ENCODE assay signal across 8 cellular contexts in genomic region chr22:41022470-41023298, GRCh38.
A peak's percentile ranks its signal among the peaks of the same experiment; 100 is the strongest.
DNase-seq lines count a peak whose midpoint lies in the region; ATAC-seq and TF ChIP-seq lines count a peak whose summit lies in the region.

No MANE protein-coding gene starts in this region.

- peaks cover 20 to 24% of the 10 kb centered on the region in 2 donors for H3K27me3 Mint-ChIP-seq in natural killer cell (ENCODE audit: low read depth in 2 of 2)

- intact Hi-C loops in natural killer cell (cut with micrococcal nuclease): loop anchor here (5.0 to 10.0 kb wide), 2 partner anchors 70 to 98 kb away; partner anchors contain the start of gene EP300

- peak overlapping the region; percentile 42 for H3K4me3 Mint-ChIP-seq in natural killer cell
- H3K4me3 Mint-ChIP-seq in stimulated activated effector memory CD8-positive, alpha-beta T cell treated with anti-CD3 and anti-CD28 coated beads, Interleukin-12 subunit alpha, Interleukin-12 subunit beta, amount 100 ng/mL, for 72 hours: peak overlapping the region; percentile 89

- peaks cover 0 to 8% (median 0%) of the 10 kb centered on the region in 11 experiments; a peak in 2 of 22 replicates for H3K36me3 ChIP-seq in BLaER1 treated with 17β-estradiol and CSF1 and Interleukin-3, amounts not matched to agents 10 nM and 100 nM
- H3K36me3 ChIP-seq in Karpas-422 (ENCODE audit: insufficient read depth, low read length): no peaks in the 10 kb centered on the region

- peaks cover 25 to 36% (median 31%) of the 10 kb centered on the region in 10 experiments for H3K4me1 ChIP-seq in BLaER1 treated with 17β-estradiol and CSF1 and Interleukin-3, amounts not matched to agents 10 nM and 100 nM
- H3K4me1 ChIP-seq in Karpas-422 (ENCODE audit: low read length): peaks cover 19% of the 10 kb centered on the region

- H3K9me2 ChIP-seq in Karpas-422 (replicated peaks; ENCODE audit: insufficient read depth, low read length): no peaks in the 10 kb centered on the region

- ATAC-seq in GM19467 (IDR thresholded peaks at IDR 0.05; ENCODE audit: unreplicated experiment): peak; percentile 53
- peak; percentile 78 to 81 (median 80) for ATAC-seq in natural killer cell
- peak; percentile 80 for ATAC-seq in stimulated activated effector memory CD8-positive, alpha-beta T cell treated with anti-CD3 and anti-CD28 coated beads, Interleukin-12 subunit alpha, Interleukin-12 subunit beta, amount 100 ng/mL, for 72 hours

- no peaks in the 10 kb centered on the region for H3K36me3 Mint-ChIP-seq in natural killer cell
- no peaks in the 10 kb centered on the region for H3K36me3 Mint-ChIP-seq in stimulated activated effector memory CD8-positive, alpha-beta T cell treated with anti-CD3 and anti-CD28 coated beads, Interleukin-12 subunit alpha, Interleukin-12 subunit beta, amount 100 ng/mL, for 72 hours

- no peaks in the 10 kb centered on the region for H4K20me1 ChIP-seq in BLaER1 treated with 17β-estradiol and CSF1 and Interleukin-3, amounts not matched to agents 10 nM and 100 nM
- H4K20me1 ChIP-seq in Karpas-422 (ENCODE audit: insufficient read depth, low read depth, low read length): no peaks in the 10 kb centered on the region

- no peaks in the 10 kb centered on the region for H3K79me2 ChIP-seq in Karpas-422 (ENCODE audit: low read length)

- peaks cover 0 to 12% of the 10 kb centered on the region in 2 donors for H3K4me1 Mint-ChIP-seq in natural killer cell
- peaks cover 21% of the 10 kb centered on the region for H3K4me1 Mint-ChIP-seq in stimulated activated effector memory CD8-positive, alpha-beta T cell treated with anti-CD3 and anti-CD28 coated beads, Interleukin-12 subunit alpha, Interleukin-12 subunit beta, amount 100 ng/mL, for 72 hours

- H3K27ac ChIP-seq in BLaER1 treated with 17β-estradiol and CSF1 and Interleukin-3, amounts not matched to agents 10 nM and 100 nM: peak overlapping the region; percentile 98 to 100 (median 100)
- peak overlapping the region; percentile 67 for H3K27ac ChIP-seq in Karpas-422 (ENCODE audit: low read length)

- no peak for TF ChIP-seq CTCF in fibroblast of pulmonary artery (IDR thresholded peaks at IDR 0.05; ENCODE audit: low read length, missing control alignments)
- no peak for TF ChIP-seq CTCF in natural killer cell (IDR thresholded peaks at IDR 0.05)

- peak overlapping the region; percentile 97 for H2AFZ ChIP-seq in Karpas-422 (ENCODE audit: low read length)

- peak overlapping the region in 1 of 2 donors; percentile 78 for H3K27ac Mint-ChIP-seq in natural killer cell
- H3K27ac Mint-ChIP-seq in stimulated activated effector memory CD8-positive, alpha-beta T cell treated with anti-CD3 and anti-CD28 coated beads, Interleukin-12 subunit alpha, Interleukin-12 subunit beta, amount 100 ng/mL, for 72 hours: peak overlapping the region; percentile 98

- H3K4me3 ChIP-seq in BLaER1 treated with 17β-estradiol and CSF1 and Interleukin-3, amounts not matched to agents 10 nM and 100 nM: peak overlapping the region; percentile 66 to 80 (median 72)
- H3K4me3 ChIP-seq in Karpas-422 (ENCODE audit: low read length): peak overlapping the region; percentile 90
- peak overlapping the region; percentile 61 for H3K4me3 ChIP-seq in fibroblast of pulmonary artery (replicated peaks; ENCODE audit: low read depth, low read length)

- peak overlapping the region; percentile 90 to 99 (median 94) for H3K4me2 ChIP-seq in BLaER1 treated with 17β-estradiol and CSF1 and Interleukin-3, amounts not matched to agents 10 nM and 100 nM
- peak overlapping the region; percentile 98 for H3K4me2 ChIP-seq in Karpas-422 (ENCODE audit: low read depth, low read length, poor library complexity, severe bottlenecking)

- H3K9ac ChIP-seq in BLaER1 treated with 17β-estradiol and CSF1 and Interleukin-3, amounts not matched to agents 10 nM and 100 nM: peak overlapping the region; percentile 95 to 100 (median 99)
- H3K9ac ChIP-seq in Karpas-422 (ENCODE audit: low read length): peak overlapping the region; percentile 84

- peak; percentile 48 for TF ChIP-seq POLR2A in Raji (IDR thresholded peaks at IDR 0.05; ENCODE audit: insufficient read depth, low read depth, low read length)

- DNase-seq in Karpas-422 (peak; percentile 95), fibroblast of pulmonary artery (ENCODE audit: low read depth) (peak; percentile 89), natural killer cell (peak; percentile 64)
- peak; percentile 94 for DNase-seq in activated effector memory CD4-positive, alpha-beta T cell treated with anti-CD3 and anti-CD28 coated beads, Interleukin-2, amount 50 U/mL, for 16 hours
- peak in 1 of 2 donors; percentile 62 for DNase-seq in stimulated activated effector memory CD8-positive, alpha-beta T cell treated with anti-CD3 and anti-CD28 coated beads, Interleukin-12 subunit alpha, Interleukin-12 subunit beta, amount 100 ng/mL, for 72 hours (ENCODE audit: low spot score in 2 of 2)

- no peaks in the 10 kb centered on the region for H3K27me3 ChIP-seq in BLaER1 treated with 17β-estradiol and CSF1 and Interleukin-3, amounts not matched to agents 10 nM and 100 nM
- H3K27me3 ChIP-seq in Karpas-422 (ENCODE audit: low read length): no peaks in the 10 kb centered on the region

- H3K9me3 Mint-ChIP-seq in natural killer cell: no peaks in the 10 kb centered on the region
- no peaks in the 10 kb centered on the region for H3K9me3 Mint-ChIP-seq in stimulated activated effector memory CD8-positive, alpha-beta T cell treated with anti-CD3 and anti-CD28 coated beads, Interleukin-12 subunit alpha, Interleukin-12 subunit beta, amount 100 ng/mL, for 72 hours

- no peaks in the 10 kb centered on the region for H3K9me3 ChIP-seq in BLaER1 treated with 17β-estradiol and CSF1 and Interleukin-3, amounts not matched to agents 10 nM and 100 nM (replicated peaks in 1 of 11)
- no peaks in the 10 kb centered on the region for H3K9me3 ChIP-seq in Karpas-422 (ENCODE audit: low read length)
